In genomic region chr18:59988098-59988706, GRCh38 we compare ENCODE assay signal across 9 cellular contexts.
A peak's percentile ranks its signal among the peaks of the same experiment; 100 is the strongest.
DNase-seq lines count a peak whose midpoint lies in the region; ATAC-seq and TF ChIP-seq lines count a peak whose summit lies in the region.
"Had no signal": no experiment of that assay in that cellular context is flagged by ENCODE, and none has a peak within 500 bp of the region (broad histone marks: within the 10 kb centered on the region; RNA-seq: fewer than 3 reads in every experiment).

No MANE protein-coding gene starts in this region.

- CTCF ChIA-PET in CD8-positive, alpha-beta T cell (lab: Charles Lee) = interaction anchor here (0.5 to 2.6 kb wide), 11 partner anchors 9 to 1565 kb away, joined by 3 to 17 read pairs (median 3); no protein-coding TSS in a partner anchor
- CTCF ChIA-PET in activated B cell treated with CpG ODN at 0.5 μM for 24 hours (lab: Charles Lee) = interaction anchor here (0.6 to 3.2 kb wide), 24 partner anchors 8 to 1914 kb away, joined by 3 to 22 read pairs (median 5); partner anchors contain the start of gene PMAIP1

- H3K4me3 Mint-ChIP-seq in CD8-positive, alpha-beta T cell = no peak overlapping the region
- no peak overlapping the region for H3K4me3 Mint-ChIP-seq in activated B cell treated with CpG ODN at 0.5 μM for 24 hours
- no peak overlapping the region for H3K4me3 Mint-ChIP-seq in naive thymus-derived CD8-positive, alpha-beta T cell
- H3K4me3 Mint-ChIP-seq: stimulated activated naive CD8-positive, alpha-beta T cell treated with anti-CD3 and anti-CD28 coated beads, Interleukin-15, Interleukin-2, amounts not matched to agents 100 ng/mL and 50 ng/mL, for 24 hours had no signal

- no peaks in the 10 kb centered on the region for H3K27me3 ChIP-seq in CD8-positive, alpha-beta T cell (ENCODE audit: insufficient read depth, low read length)
- no peaks in the 10 kb centered on the region for H3K27me3 ChIP-seq in thoracic aorta (replicated peaks; ENCODE audit: insufficient read depth)

- peak; percentile 58 for ATAC-seq in CD8-positive, alpha-beta T cell
- ATAC-seq in GM19455 (IDR thresholded peaks at IDR 0.05; ENCODE audit: unreplicated experiment) (peak; percentile 78), activated B cell treated with CpG ODN at 0.5 μM for 24 hours (ENCODE audit: low read depth) (peak; percentile 64), thoracic aorta (ENCODE audit: insufficient number of reproducible peaks, low FRiP score, low read depth) (no peak)
- ATAC-seq in naive thymus-derived CD8-positive, alpha-beta T cell = peak in 1 of 2 donors; percentile 35

- H3K27ac Mint-ChIP-seq in CD8-positive, alpha-beta T cell = no peak overlapping the region
- no peak overlapping the region for H3K27ac Mint-ChIP-seq in activated B cell treated with CpG ODN at 0.5 μM for 24 hours
- H3K27ac Mint-ChIP-seq in naive thymus-derived CD8-positive, alpha-beta T cell = peak overlapping the region in 1 of 10 donors; percentile 1
- H3K27ac Mint-ChIP-seq: stimulated activated naive CD8-positive, alpha-beta T cell treated with anti-CD3 and anti-CD28 coated beads, Interleukin-15, Interleukin-2, amounts not matched to agents 100 ng/mL and 50 ng/mL, for 24 hours had no signal

- TF ChIP-seq CTCF in CD8-positive, alpha-beta T cell (IDR thresholded peaks at IDR 0.05) = peak; percentile 99
- TF ChIP-seq CTCF in activated B cell treated with CpG ODN at 0.5 μM for 24 hours (IDR thresholded peaks at IDR 0.05) = peak; percentile 100
- TF ChIP-seq CTCF in thoracic aorta (IDR thresholded peaks at IDR 0.05) = peak; percentile 63

- H3K4me3 ChIP-seq in CD8-positive, alpha-beta T cell (ENCODE audit: low read depth, low read length) = no peak overlapping the region
- H3K4me3 ChIP-seq in thoracic aorta = no peak overlapping the region

- H3K36me3 Mint-ChIP-seq in CD8-positive, alpha-beta T cell = no peaks in the 10 kb centered on the region
- no peaks in the 10 kb centered on the region for H3K36me3 Mint-ChIP-seq in activated B cell treated with CpG ODN at 0.5 μM for 24 hours (ENCODE audit: low read depth)
- no peaks in the 10 kb centered on the region for H3K36me3 Mint-ChIP-seq in naive thymus-derived CD8-positive, alpha-beta T cell

- H3K4me1 ChIP-seq in CD8-positive, alpha-beta T cell (ENCODE audit: insufficient read depth, low read length) = no peaks in the 10 kb centered on the region
- no peaks in the 10 kb centered on the region for H3K4me1 ChIP-seq in thoracic aorta (ENCODE audit: control insufficient read depth in 1 of 2, low read depth in 2 of 2)

- DNase-seq in CD8-positive, alpha-beta T cell = peak in 5 of 7 experiments; percentile 14 to 44 (median 32)
- DNase-seq in NCI-H1436 treated with DMSO at 0.1 percent for 48 hours (lab: John Stamatoyannopoulos, UW) = peak; percentile 27
- no peak for DNase-seq in activated B cell treated with CpG ODN at 0.5 μM for 24 hours
- peak; percentile 12 for DNase-seq in effector CD8-positive, alpha-beta T cell (lab: John Stamatoyannopoulos, UW)
- peak in 8 of 10 donors; percentile 6 to 40 (median 32) for DNase-seq in naive thymus-derived CD8-positive, alpha-beta T cell
- no peak for DNase-seq in thoracic aorta (ENCODE audit: low spot score)
- no peak for DNase-seq in HPDE6-E6E7 (ENCODE audit: extremely low spot score)

- peaks cover 8% of the 10 kb centered on the region for H3K27me3 Mint-ChIP-seq in CD8-positive, alpha-beta T cell (ENCODE audit: low read depth)
- peaks cover 17% of the 10 kb centered on the region for H3K27me3 Mint-ChIP-seq in activated B cell treated with CpG ODN at 0.5 μM for 24 hours
- H3K27me3 Mint-ChIP-seq in naive thymus-derived CD8-positive, alpha-beta T cell = peaks cover 7 to 34% (median 10%) of the 10 kb centered on the region in 5 donors

- no peak overlapping the region for H3K27ac ChIP-seq in CD8-positive, alpha-beta T cell (ENCODE audit: low read depth, low read length)
- no peak overlapping the region for H3K27ac ChIP-seq in thoracic aorta

- no peaks in the 10 kb centered on the region for H3K36me3 ChIP-seq in CD8-positive, alpha-beta T cell (ENCODE audit: insufficient read depth, low read length)
- H3K36me3 ChIP-seq in thoracic aorta = no peaks in the 10 kb centered on the region

- POLR2A ChIA-PET in CD8-positive, alpha-beta T cell (lab: Charles Lee) = no interaction called here
- POLR2A ChIA-PET in activated B cell treated with CpG ODN at 0.5 μM for 24 hours (lab: Charles Lee) = interaction anchor here (0.9 to 3.0 kb wide), 2 partner anchors 27 to 88 kb away, joined by 4 to 25 read pairs; partner anchors contain the start of gene PMAIP1
- POLR2A ChIA-PET in naive thymus-derived CD8-positive, alpha-beta T cell (lab: Charles Lee) = no interaction called here

- H3K9me3 ChIP-seq in CD8-positive, alpha-beta T cell (ENCODE audit: low read length) = no peaks in the 10 kb centered on the region
- no peaks in the 10 kb centered on the region for H3K9me3 ChIP-seq in thoracic aorta

- H3K4me1 Mint-ChIP-seq in CD8-positive, alpha-beta T cell (ENCODE audit: low read depth) = no peaks in the 10 kb centered on the region
- no peaks in the 10 kb centered on the region for H3K4me1 Mint-ChIP-seq in activated B cell treated with CpG ODN at 0.5 μM for 24 hours
- H3K4me1 Mint-ChIP-seq in naive thymus-derived CD8-positive, alpha-beta T cell = no peaks in the 10 kb centered on the region

- intact Hi-C loops in CD8-positive, alpha-beta T cell (cut with DNase I, micrococcal nuclease) = loop anchor here (2.0 to 10.0 kb wide), 4 partner anchors 153 to 1914 kb away; no protein-coding TSS in a partner anchor
- intact Hi-C loops in activated B cell treated with CpG ODN at 0.5 μM for 24 hours (cut with micrococcal nuclease) = loop anchor here (1.0 to 2.0 kb wide), 6 partner anchors 88 to 1913 kb away; no protein-coding TSS in a partner anchor

- H3K9me3 Mint-ChIP-seq in CD8-positive, alpha-beta T cell = no peaks in the 10 kb centered on the region
- H3K9me3 Mint-ChIP-seq in activated B cell treated with CpG ODN at 0.5 μM for 24 hours = no peaks in the 10 kb centered on the region
- H3K9me3 Mint-ChIP-seq in naive thymus-derived CD8-positive, alpha-beta T cell = no peaks in the 10 kb centered on the region
- H3K9me3 Mint-ChIP-seq: stimulated activated naive CD8-positive, alpha-beta T cell treated with anti-CD3 and anti-CD28 coated beads, Interleukin-15, Interleukin-2, amounts not matched to agents 100 ng/mL and 50 ng/mL, for 24 hours had no signal

Comparison
In these comparisons a context has a peak if more than half of its experiments do, and no peak if none do; other contexts are left out.
1. DNase-seq: peak in CD8-positive, alpha-beta T cell (5 of 7), NCI-H1436 treated with DMSO at 0.1 percent for 48 hours (single experiment), effector CD8-positive, alpha-beta T cell (single experiment) and naive thymus-derived CD8-positive, alpha-beta T cell (8 of 10); none in activated B cell treated with CpG ODN at 0.5 μM for 24 hours (single experiment), thoracic aorta (single experiment) and HPDE6-E6E7 (single experiment).
2. Peak in every context shown above with its lines, with median percentiles within 50 percentile points of each other: CTCF ChIP-seq.